In the genomic region with DNA sequence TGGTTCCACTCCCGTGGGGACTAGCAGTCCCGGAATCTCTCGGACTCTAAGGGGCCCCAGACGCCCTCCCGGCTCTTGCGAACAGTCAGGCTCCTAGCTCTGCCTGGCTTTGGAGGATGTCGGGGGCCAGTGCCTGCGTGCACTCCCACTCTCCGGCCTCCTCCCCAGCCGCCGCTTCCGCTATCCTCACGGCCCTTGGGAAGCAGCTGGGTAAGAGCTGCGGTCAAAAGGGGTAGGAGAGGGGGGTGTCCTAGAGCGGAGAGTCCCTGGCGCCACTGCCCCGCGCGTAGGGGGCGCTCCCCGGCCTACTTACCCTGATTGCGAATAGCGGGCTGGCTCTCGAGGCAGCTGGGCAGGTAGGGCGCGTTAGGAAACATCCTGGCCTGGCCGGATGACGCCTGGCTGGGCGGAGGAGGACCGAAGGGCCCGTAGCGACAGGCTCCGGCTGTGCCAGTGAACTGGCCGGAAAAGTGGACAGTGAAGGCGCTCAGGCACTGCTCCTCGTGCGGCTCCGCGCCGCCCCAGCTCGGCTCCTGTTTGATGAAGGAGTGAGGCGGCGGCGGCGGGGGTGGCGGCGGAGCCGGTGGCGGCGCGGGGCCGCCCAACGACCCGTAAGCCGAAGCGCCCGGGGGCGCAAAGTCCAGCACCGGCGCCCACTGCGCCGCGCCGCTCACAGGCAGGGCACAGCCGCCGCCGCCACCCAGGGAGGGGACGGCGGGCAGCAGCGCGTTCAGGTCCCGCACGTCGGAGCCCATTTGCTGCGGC, we compare ENCODE assay signal across 10 cellular contexts. TPM values are rescaled to one million over a fixed set of nuclear protein-coding genes. Genes with fewer than 3 reads are reported as not detected.
DNase-seq lines count a peak whose midpoint lies in the region; ATAC-seq, FAIRE-seq and TF ChIP-seq lines count a peak whose summit lies in the region.
"Had no signal": no experiment of that assay in that cellular context is flagged by ENCODE, and none has a peak within 500 bp of the region (broad histone marks: within the 10 kb centered on the region; RNA-seq: fewer than 3 reads in every experiment).

No MANE protein-coding gene starts in this region.

- H3K27me3 Mint-ChIP-seq in Calu3 (ENCODE audit: unreplicated experiment), result peaks cover 44% of the 10 kb centered on the region

- no peaks in the 10 kb centered on the region for H3K9me2 ChIP-seq in neural cell (ENCODE audit: insufficient read depth, low read length)

- H3K36me3 Mint-ChIP-seq in Calu3 (ENCODE audit: insufficient read depth, unreplicated experiment), result no peaks in the 10 kb centered on the region

- BruUV-seq in Calu3 (replicated peaks; lab: Mats Ljungman, UMichigan), result no TSS peak

- intact Hi-C loops in Calu3 (cut with micrococcal nuclease; ENCODE audit: unreplicated experiment), result no loop called here

- no peaks in the 10 kb centered on the region for H3K79me2 ChIP-seq in neural cell (replicated peaks; ENCODE audit: insufficient read depth, low read length)

- peak overlapping the region; percentile 50 for H3K4me3 Mint-ChIP-seq in Calu3 (ENCODE audit: low read depth, unreplicated experiment)
- H3K4me3 Mint-ChIP-seq: activated B cell treated with CpG ODN at 0.5 μM for 24 hours had no signal

- DNase-seq in Calu3 (no peak), LHCN-M2 (ENCODE audit: low read depth) (peak; percentile 26), ecto neural progenitor cell (ENCODE audit: low spot score) (peak; percentile 63), D721Med (ENCODE audit: insufficient read length, low spot score) (no peak), NCI-H510A (lab: John Stamatoyannopoulos, UW) (no peak)
- DNase-seq: activated B cell treated with CpG ODN at 0.5 μM for 24 hours had no signal

- no peak overlapping the region for H3K27ac Mint-ChIP-seq in Calu3 (ENCODE audit: unreplicated experiment)
- H3K27ac Mint-ChIP-seq: activated B cell treated with CpG ODN at 0.5 μM for 24 hours had no signal

- ATAC-seq in GM21447 (IDR thresholded peaks at IDR 0.05; ENCODE audit: unreplicated experiment) (no peak), GM18870 (IDR thresholded peaks at IDR 0.05; ENCODE audit: unreplicated experiment) (no peak)

- no peak for TF ChIP-seq RAD21 in neural cell (conservative IDR thresholded peaks at IDR 0.05)

- no peak overlapping the region for H3K9ac ChIP-seq in neural cell (ENCODE audit: low read length)

- H4K20me1 ChIP-seq in neural cell (ENCODE audit: insufficient read depth), result no peaks in the 10 kb centered on the region

- H3K36me3 ChIP-seq in neural cell (ENCODE audit: insufficient read depth, low read length), result no peaks in the 10 kb centered on the region

- peaks cover 15% of the 10 kb centered on the region for H3K9me3 ChIP-seq in neural cell (ENCODE audit: low read length)

- no peak overlapping the region for H3K4me3 ChIP-seq in neural cell (ENCODE audit: low read length)

- CTCF ChIA-PET in Calu3 (lab: Charles Lee), result no interaction called here

- no peaks in the 10 kb centered on the region for H3K4me1 Mint-ChIP-seq in Calu3 (ENCODE audit: low read depth, unreplicated experiment)

- H3K27ac ChIP-seq in neural cell (ENCODE audit: low read length), result no peak overlapping the region

- no peak overlapping the region for H3K4me2 ChIP-seq in neural cell (ENCODE audit: low read length)

- FAIRE-seq in D721Med (lab: Jason Lieb, UNC), result no peak
- FAIRE-seq: endometrium had no signal

- TF ChIP-seq CTCF in Calu3 (IDR thresholded peaks at IDR 0.05; ENCODE audit: unreplicated experiment) (no peak), neural cell (IDR thresholded peaks at IDR 0.05; ENCODE audit: poor library complexity, severe bottlenecking) (no peak), D721Med (IDR thresholded peaks at IDR 0.05; ENCODE audit: insufficient read depth, missing control alignments) (no peak)

- peaks cover 2% of the 10 kb centered on the region for H3K9me3 Mint-ChIP-seq in Calu3 (ENCODE audit: low read depth, unreplicated experiment)
- H3K9me3 Mint-ChIP-seq: activated B cell treated with CpG ODN at 0.5 μM for 24 hours had no signal

- no peak overlapping the region for H2AFZ ChIP-seq in neural cell (ENCODE audit: low read depth, low read length)

- no peak for TF ChIP-seq EP300 in neural cell (conservative IDR thresholded peaks at IDR 0.05; ENCODE audit: poor library complexity, severe bottlenecking)

- peaks cover 99% of the 10 kb centered on the region for H3K27me3 ChIP-seq in neural cell (ENCODE audit: insufficient read depth, low read depth, low read length)

- H3F3A ChIP-seq in neural cell (ENCODE audit: insufficient read depth, low read length, poor library complexity, severe bottlenecking), result no peaks in the 10 kb centered on the region

TF ChIP-seq in neural cell, 6 proteins besides CTCF, POLR2A, EP300 and RAD21:
- TF ChIP-seq MXI1 (conservative IDR thresholded peaks at IDR 0.05; ENCODE audit: poor library complexity, severe bottlenecking), result no peak
- TF ChIP-seq POLR2AphosphoS5 (IDR thresholded peaks at IDR 0.05), result peak; percentile 1
- TF ChIP-seq EZH2 (IDR thresholded peaks at IDR 0.05; ENCODE audit: borderline replicate concordance, insufficient read depth, low read length, poor library complexity, severe bottlenecking), result peak; percentile 94

RNA-seq across cellular contexts. Expression of gene WT1, which starts 0.8 kb away (rescaled TPM):
- total RNA-seq in Calu3 (2022), result 0.24 TPM in 1 of 2 replicates, not detected in the other
- total RNA-seq in LHCN-M2 (2014; rRNA removed), result 0.75 and 0.96 TPM in 2 replicates
- 0.68 TPM for polyA plus RNA-seq in LHCN-M2 (2012)
- polyA plus RNA-seq in neural cell, result not detected in 2 replicates
- polyA minus RNA-seq in neural cell, result not detected in 2 replicates
- total RNA-seq: activated B cell treated with CpG ODN at 0.5 μM for 24 hours had no signal

Comparison
In these comparisons a context has a peak if more than half of its experiments do, and no peak if none do; other contexts are left out.
1. DNase-seq: peak in LHCN-M2 (single experiment) and ecto neural progenitor cell (single experiment); none in Calu3 (single experiment), D721Med (single experiment) and NCI-H510A (single experiment).